In the genomic region with DNA sequence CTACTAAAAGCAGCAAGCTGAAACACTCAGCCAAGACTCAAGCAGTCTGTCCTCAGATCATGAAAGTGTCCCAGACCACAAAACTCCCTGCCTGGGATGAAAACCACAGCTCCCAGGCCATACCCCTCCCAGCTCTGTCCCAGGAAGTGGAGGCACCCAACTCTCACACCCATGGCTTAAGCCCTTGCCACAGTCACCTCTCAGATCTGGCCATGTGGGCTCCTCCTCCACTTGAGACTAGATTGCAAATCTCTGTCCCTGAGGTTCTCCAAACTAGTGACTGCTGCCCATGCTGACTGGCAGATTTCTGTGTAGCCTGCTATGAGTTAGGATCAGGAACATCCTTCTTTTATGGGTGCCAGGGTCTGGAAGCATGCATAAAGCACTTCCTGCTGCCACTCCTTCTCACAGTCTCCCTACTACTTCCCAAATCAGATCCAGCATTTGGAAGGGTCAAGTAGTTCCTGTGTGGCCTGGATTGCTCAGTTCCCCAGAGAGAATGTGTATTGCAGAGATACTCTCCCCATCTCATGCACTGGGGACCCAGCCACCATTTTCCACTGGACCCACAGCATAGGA, we compare ENCODE assay signal across 17 cellular contexts.
"Had no signal": no experiment of that assay in that cellular context is flagged by ENCODE, and none has a peak within 500 bp of the region (broad histone marks: within the 10 kb centered on the region; RNA-seq: fewer than 3 reads in every experiment).

No MANE protein-coding gene starts in this region.

- H3K4me3 ChIP-seq: breast epithelium, esophagus squamous epithelium, sigmoid colon, spleen, thoracic aorta had no signal

- DNase-seq: activated CD4-positive, alpha-beta T cell treated with anti-CD3 and anti-CD28 coated beads, Interleukin-2, amount 50 U/mL, for 4 hours; activated effector memory CD4-positive, alpha-beta T cell treated with anti-CD3 and anti-CD28 coated beads, Interleukin-2, amount 50 U/mL, for 16 hours; activated naive CD4-positive, alpha-beta T cell treated with anti-CD3 and anti-CD28 coated beads, Interleukin-2, amount 50 U/mL, for 16 hours; activated T-cell treated with anti-CD3 and anti-CD28 coated beads, Interleukin-2, amount 50 U/mL, for 72 hours; cerebellar nuclear complex; effector memory CD8-positive, alpha-beta T cell; esophagus squamous epithelium; natural killer cell; sigmoid colon; spleen; stimulated activated naive B cell treated with anti-CD40 and anti-IgM and Interleukin-4, amounts not matched to agents 10 μg/mL and 1 μg/mL and 100 μg/mL, for 72 hours; T-helper 1 cell; T1000; WERI-Rb-1 had no signal

- ATAC-seq: activated T-cell treated with anti-CD3 and anti-CD28 coated beads, Interleukin-2, amount 50 U/mL, for 72 hours; effector memory CD8-positive, alpha-beta T cell; natural killer cell; stimulated activated naive B cell treated with anti-CD40 and anti-IgM and Interleukin-4, amounts not matched to agents 10 μg/mL and 1 μg/mL and 100 μg/mL, for 72 hours had no signal

- H3K27me3 ChIP-seq: breast epithelium, esophagus squamous epithelium, neutrophil, sigmoid colon, spleen had no signal

- H3K27ac ChIP-seq: breast epithelium, esophagus squamous epithelium, neutrophil, sigmoid colon, spleen, thoracic aorta, WERI-Rb-1 had no signal

- H3K36me3 ChIP-seq: breast epithelium, esophagus squamous epithelium, neutrophil, sigmoid colon, spleen, thoracic aorta, WERI-Rb-1 had no signal

- H3K4me1 ChIP-seq: breast epithelium, spleen had no signal

- H3K9me3 ChIP-seq: breast epithelium had no signal
